ENCODE assay signal across 1 cellular context in genomic region chr4:153347117-153347516, GRCh38.
TF ChIP-seq lines count a peak whose summit lies in the region.

No MANE protein-coding gene starts in this region.

TF ChIP-seq in HEK293, 187 proteins besides CTCF, POLR2A, EP300 and RAD21 (continued from another document):
- TF ChIP-seq, protein P1, sequence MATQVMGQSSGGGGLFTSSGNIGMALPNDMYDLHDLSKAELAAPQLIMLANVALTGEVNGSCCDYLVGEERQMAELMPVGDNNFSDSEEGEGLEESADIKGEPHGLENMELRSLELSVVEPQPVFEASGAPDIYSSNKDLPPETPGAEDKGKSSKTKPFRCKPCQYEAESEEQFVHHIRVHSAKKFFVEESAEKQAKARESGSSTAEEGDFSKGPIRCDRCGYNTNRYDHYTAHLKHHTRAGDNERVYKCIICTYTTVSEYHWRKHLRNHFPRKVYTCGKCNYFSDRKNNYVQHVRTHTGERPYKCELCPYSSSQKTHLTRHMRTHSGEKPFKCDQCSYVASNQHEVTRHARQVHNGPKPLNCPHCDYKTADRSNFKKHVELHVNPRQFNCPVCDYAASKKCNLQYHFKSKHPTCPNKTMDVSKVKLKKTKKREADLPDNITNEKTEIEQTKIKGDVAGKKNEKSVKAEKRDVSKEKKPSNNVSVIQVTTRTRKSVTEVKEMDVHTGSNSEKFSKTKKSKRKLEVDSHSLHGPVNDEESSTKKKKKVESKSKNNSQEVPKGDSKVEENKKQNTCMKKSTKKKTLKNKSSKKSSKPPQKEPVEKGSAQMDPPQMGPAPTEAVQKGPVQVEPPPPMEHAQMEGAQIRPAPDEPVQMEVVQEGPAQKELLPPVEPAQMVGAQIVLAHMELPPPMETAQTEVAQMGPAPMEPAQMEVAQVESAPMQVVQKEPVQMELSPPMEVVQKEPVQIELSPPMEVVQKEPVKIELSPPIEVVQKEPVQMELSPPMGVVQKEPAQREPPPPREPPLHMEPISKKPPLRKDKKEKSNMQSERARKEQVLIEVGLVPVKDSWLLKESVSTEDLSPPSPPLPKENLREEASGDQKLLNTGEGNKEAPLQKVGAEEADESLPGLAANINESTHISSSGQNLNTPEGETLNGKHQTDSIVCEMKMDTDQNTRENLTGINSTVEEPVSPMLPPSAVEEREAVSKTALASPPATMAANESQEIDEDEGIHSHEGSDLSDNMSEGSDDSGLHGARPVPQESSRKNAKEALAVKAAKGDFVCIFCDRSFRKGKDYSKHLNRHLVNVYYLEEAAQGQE (tag by site-specific recombination; IDR thresholded peaks at IDR 0.05) = no peak
